In the genomic region with DNA sequence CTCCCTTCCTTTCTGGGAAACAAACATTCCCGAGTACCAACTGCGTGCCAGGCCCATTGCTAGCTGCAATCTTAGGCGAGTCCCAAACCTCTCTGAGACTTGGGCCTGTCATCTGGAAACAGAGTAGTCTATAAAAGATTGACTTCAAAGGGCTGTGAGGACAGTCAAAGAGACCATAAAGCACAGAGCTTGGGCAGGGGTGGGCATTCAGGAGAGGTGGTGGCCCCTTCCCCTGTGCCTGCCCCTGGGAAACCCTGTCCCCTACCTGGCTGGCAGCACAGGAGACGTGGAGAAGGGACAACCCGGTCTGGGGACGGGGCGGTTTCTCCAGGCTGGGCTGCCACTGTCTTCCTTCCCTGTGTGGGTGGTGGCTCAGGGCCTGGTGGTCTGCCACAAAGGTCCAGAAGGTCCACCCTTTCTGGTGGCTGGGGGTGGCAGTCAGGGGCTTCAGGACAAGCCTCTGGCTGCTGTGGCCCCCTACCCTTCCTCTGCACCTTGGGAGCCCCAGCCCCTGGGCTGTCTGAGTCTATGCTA, we compare ENCODE assay signal across 10 cellular contexts.
A peak's percentile ranks its signal among the peaks of the same experiment; 100 is the strongest.
DNase-seq lines count a peak whose midpoint lies in the region; ATAC-seq and TF ChIP-seq lines count a peak whose summit lies in the region.
"Had no signal": no experiment of that assay in that cellular context is flagged by ENCODE, and none has a peak within 500 bp of the region (broad histone marks: within the 10 kb centered on the region; RNA-seq: fewer than 3 reads in every experiment).

No MANE protein-coding gene starts in this region.

- DNase-seq in activated T-cell treated with anti-CD3 and anti-CD28 coated beads, Interleukin-2, amount 50 U/mL, for 48 hours, result peak; percentile 53 to 54
- DNase-seq in NCI-H146 treated with DMSO at 0.1 percent for 48 hours (lab: John Stamatoyannopoulos, UW; ENCODE audit: unreplicated experiment), result no peak
- no peak for DNase-seq in NCI-H2107 (lab: John Stamatoyannopoulos, UW)
- DNase-seq: NCI-H526 treated with DMSO at 0.1 percent for 48 hours, retina had no signal

- peak overlapping the region; percentile 94 for H3K27ac ChIP-seq in neutrophil

- ATAC-seq in GM18511 (IDR thresholded peaks at IDR 0.05; ENCODE audit: unreplicated experiment) (peak; percentile 2), HG03045 (IDR thresholded peaks at IDR 0.05; ENCODE audit: unreplicated experiment) (peak; percentile 10), HG03457 (IDR thresholded peaks at IDR 0.05; ENCODE audit: unreplicated experiment) (no peak), GM19463 (IDR thresholded peaks at IDR 0.05; ENCODE audit: unreplicated experiment) (no peak)

- peaks cover 40 to 42% of the 10 kb centered on the region in 2 experiments for H3K4me1 ChIP-seq in neutrophil (ENCODE audit: control insufficient read depth in 1 of 2, insufficient read depth in 1 of 2, low read depth in 1 of 2, low read length in 1 of 2)

- no peaks in the 10 kb centered on the region for H3K27me3 ChIP-seq in neutrophil

- TF ChIP-seq CTCF in neutrophil (IDR thresholded peaks at IDR 0.05), result no peak

- H3K36me3 ChIP-seq in neutrophil, result no peaks in the 10 kb centered on the region

- H3K4me3 ChIP-seq in neutrophil (ENCODE audit: low read depth in 1 of 2, low read length in 1 of 2), result peak overlapping the region; percentile 23 to 55

- H3K9me3 ChIP-seq in neutrophil, result no peaks in the 10 kb centered on the region

Comparison
In these comparisons a context has a peak if more than half of its experiments do, and no peak if none do; other contexts are left out.
1. ATAC-seq: peak in GM18511 (single experiment) and HG03045 (single experiment); none in HG03457 (single experiment) and GM19463 (single experiment).
2. DNase-seq: peak in activated T-cell treated with anti-CD3 and anti-CD28 coated beads, Interleukin-2, amount 50 U/mL, for 48 hours (2 of 2); none in NCI-H146 treated with DMSO at 0.1 percent for 48 hours (single experiment) and NCI-H2107 (single experiment).